ENCODE assay signal across 9 cellular contexts in genomic region chr9:122125891-122126331, GRCh38. TPM values are rescaled to one million over a fixed set of nuclear protein-coding genes. Genes with fewer than 3 reads are reported as not detected.
DNase-seq lines count a peak whose midpoint lies in the region; ATAC-seq and TF ChIP-seq lines count a peak whose summit lies in the region.
"Had no signal": no experiment of that assay in that cellular context is flagged by ENCODE, and none has a peak within 500 bp of the region (broad histone marks: within the 10 kb centered on the region; RNA-seq: fewer than 3 reads in every experiment).

No MANE protein-coding gene starts in this region.

- H3K27me3 ChIP-seq in WERI-Rb-1 (ENCODE audit: insufficient read depth, low read depth, severe bottlenecking) (peaks cover 25% of the 10 kb centered on the region), heart left ventricle (peaks cover 0 to 26% (median 0%) of the 10 kb centered on the region in 9 donors), neural progenitor cell (peaks cover 76% of the 10 kb centered on the region)

- peak overlapping the region; percentile 68 for H2AFZ ChIP-seq in neural progenitor cell (replicated peaks)

- peak overlapping the region; percentile 43 for H3K4me3 ChIP-seq in WERI-Rb-1 (ENCODE audit: low read depth, low read length)
- H3K4me3 ChIP-seq in heart left ventricle = peak overlapping the region in 6 of 12 donors; percentile 31 to 49 (median 44)
- peak overlapping the region; percentile 44 for H3K4me3 ChIP-seq in neural progenitor cell

- H3F3A ChIP-seq in neural progenitor cell (ENCODE audit: low read depth) = no peaks in the 10 kb centered on the region

- no peaks in the 10 kb centered on the region for H3K9me3 Mint-ChIP-seq in neural progenitor cell

- no peaks in the 10 kb centered on the region for H3K36me3 Mint-ChIP-seq in neural progenitor cell

- H3K27ac ChIP-seq in WERI-Rb-1 (no peak overlapping the region), heart left ventricle (peak overlapping the region in 1 of 12 donors; percentile 18), neural progenitor cell (no peak overlapping the region)

- intact Hi-C loops in heart left ventricle (cut with DNase I) = loop anchor here (1.0 to 10.0 kb wide), 13 partner anchors 27 to 689 kb away; partner anchors contain the start of genes LHX6 (in 1 of the 10), MRRF (in 1 of the 10), OR1K1 (in 1 of the 10) and RBM18 (in 1 of the 10)

- H3K4me1 ChIP-seq in heart left ventricle = peaks cover 6 to 44% (median 22%) of the 10 kb centered on the region in 12 donors
- peaks cover 10% of the 10 kb centered on the region for H3K4me1 ChIP-seq in neural progenitor cell

- WGBS in heart left ventricle, 4 donors = 30 to 40% (median 36%) methylated on average over 10 to 16 of the region's 16 CpGs

- peak overlapping the region; percentile 90 for H3K4me2 ChIP-seq in neural progenitor cell

- no peak overlapping the region for H3K27ac Mint-ChIP-seq in neural progenitor cell

- H3K27me3 Mint-ChIP-seq in neural progenitor cell (ENCODE audit: insufficient read depth, low read depth) = peaks cover 44% of the 10 kb centered on the region

- peak; percentile 80 for DNase-seq in ELF-1 (ENCODE audit: low read depth, low spot score)
- peak; percentile 32 for DNase-seq in WERI-Rb-1
- DNase-seq in heart left ventricle = no peak
- no peak for DNase-seq in neural progenitor cell (ENCODE audit: low spot score)
- no peak for DNase-seq in NOMO-1 treated with dmso at 0.1 percent for 144 hours (lab: John Stamatoyannopoulos, UW; ENCODE audit: unreplicated experiment)
- no peak for DNase-seq in superior temporal gyrus (ENCODE audit: extremely low spot score)

- TF ChIP-seq CTCF in WERI-Rb-1 (IDR thresholded peaks at IDR 0.05; ENCODE audit: low read depth, low read length) (no peak), heart left ventricle (IDR thresholded peaks at IDR 0.05) (no peak), neural progenitor cell (IDR thresholded peaks at IDR 0.05) (no peak)

- no peak for TF ChIP-seq POLR2A in heart left ventricle (IDR thresholded peaks at IDR 0.05)
- TF ChIP-seq POLR2A in GM18505 (IDR thresholded peaks at IDR 0.05; ENCODE audit: borderline replicate concordance, extremely low read depth, insufficient read depth, insufficient read length) = no peak

- H3K4me1 Mint-ChIP-seq in neural progenitor cell = peaks cover 16% of the 10 kb centered on the region

- H3K9ac ChIP-seq in neural progenitor cell = no peak overlapping the region

- no peaks in the 10 kb centered on the region for H3K79me2 ChIP-seq in neural progenitor cell (ENCODE audit: low read depth)

- H3K9me3 ChIP-seq in WERI-Rb-1 (ENCODE audit: severe bottlenecking) (no peaks in the 10 kb centered on the region), heart left ventricle (no peaks in the 10 kb centered on the region), neural progenitor cell (ENCODE audit: low read depth) (no peaks in the 10 kb centered on the region)

- H4K20me1 ChIP-seq in neural progenitor cell (ENCODE audit: low read depth) = peaks cover 6% of the 10 kb centered on the region

- ATAC-seq in heart left ventricle = peak in 3 of 4 donors; percentile 5 to 27 (median 16)
- no peak for ATAC-seq in HG03571 (IDR thresholded peaks at IDR 0.05; ENCODE audit: unreplicated experiment)
- no peak for ATAC-seq in GM18505 (IDR thresholded peaks at IDR 0.05; ENCODE audit: unreplicated experiment)

- peak overlapping the region; percentile 79 for H3K4me3 Mint-ChIP-seq in neural progenitor cell

- H3K36me3 ChIP-seq in WERI-Rb-1 (no peaks in the 10 kb centered on the region), heart left ventricle (no peaks in the 10 kb centered on the region), neural progenitor cell (no peaks in the 10 kb centered on the region)

RNA-seq across cellular contexts. Expression of gene TTLL11, which starts 32.8 kb away (rescaled TPM):
- total RNA-seq in heart left ventricle (10 to 100 TPM in 1 of 9 donors, 1 to 10 TPM in 8; 4.3 to 10.9 (median 7.9) TPM), neural progenitor cell (ENCODE audit: low replicate concordance) (0.75 and 0.84 TPM in 2 replicates)
- polyA plus RNA-seq in heart left ventricle = 1 to 10 TPM; 2.7 to 9.5 TPM

RNA-seq across cellular contexts. Expression of gene NDUFA8, which starts 33.7 kb away (rescaled TPM):
- total RNA-seq in heart left ventricle (100 to 1,000 TPM; 183 to 316 (median 260) TPM), neural progenitor cell (ENCODE audit: low replicate concordance) (33.6 and 49.6 TPM in 2 replicates)
- polyA plus RNA-seq in heart left ventricle = 100 to 1,000 TPM; 301 to 919 TPM

RNA-seq across cellular contexts. Expression of gene MORN5, which starts 33.8 kb away (rescaled TPM):
- total RNA-seq in heart left ventricle (not detected), neural progenitor cell (ENCODE audit: low replicate concordance) (1.7 and 3.7 TPM in 2 replicates)
- not detected for polyA plus RNA-seq in heart left ventricle
- total RNA-seq: skeletal muscle tissue had no signal

Comparison
In these comparisons a context has a peak if more than half of its experiments do, and no peak if none do; other contexts are left out.
1. DNase-seq: peak in ELF-1 (single experiment) and WERI-Rb-1 (single experiment); none in heart left ventricle (0 of 5), neural progenitor cell (single experiment), NOMO-1 treated with dmso at 0.1 percent for 144 hours (single experiment) and superior temporal gyrus (single experiment).
2. ATAC-seq: peak in heart left ventricle (3 of 4); none in HG03571 (single experiment) and GM18505 (single experiment).